15 cellular contexts compared by ENCODE assay signal in the genomic region with DNA sequence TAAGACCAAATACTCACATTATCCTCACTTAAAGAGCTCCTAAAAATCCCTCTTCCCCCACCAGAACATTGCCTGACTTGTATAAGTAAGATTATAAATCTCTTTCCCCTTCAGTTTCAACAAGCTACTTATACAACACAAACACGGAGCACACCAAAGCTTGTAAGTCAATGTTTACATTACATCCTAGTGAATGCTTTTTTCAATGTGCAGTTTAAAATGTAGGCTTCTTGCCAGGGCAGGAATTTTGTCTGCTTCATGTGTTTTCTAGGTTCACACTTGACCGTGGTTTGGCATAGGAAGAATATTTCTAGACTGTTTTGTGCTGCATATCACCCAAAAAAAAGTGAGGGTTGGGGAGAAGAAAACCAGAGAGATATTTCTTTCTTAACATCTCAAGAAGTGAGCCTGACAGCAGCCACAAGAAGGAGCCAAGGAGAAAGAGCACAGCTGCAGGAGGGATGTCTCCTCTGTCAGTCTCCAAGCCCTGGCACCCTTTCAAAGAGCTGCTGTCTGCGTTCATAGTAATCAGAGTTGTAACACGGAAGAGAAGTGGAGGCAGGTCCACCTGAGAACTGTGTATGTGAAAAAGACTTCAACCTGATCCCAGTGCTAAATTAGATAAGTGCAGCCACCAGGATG.
DNase-seq lines count a peak whose midpoint lies in the region; ATAC-seq, FAIRE-seq and TF ChIP-seq lines count a peak whose summit lies in the region.
"Had no signal": no experiment of that assay in that cellular context is flagged by ENCODE, and none has a peak within 500 bp of the region (broad histone marks: within the 10 kb centered on the region; RNA-seq: fewer than 3 reads in every experiment).

No MANE protein-coding gene starts in this region.

- no peak for FAIRE-seq in D721Med (lab: Jason Lieb, UNC)
- FAIRE-seq: GM12878 had no signal

- TF ChIP-seq CTCF in AG04449 (IDR thresholded peaks at IDR 0.05; ENCODE audit: insufficient read depth, low read length, missing control alignments), result no peak
- TF ChIP-seq CTCF in fibroblast of villous mesenchyme (IDR thresholded peaks at IDR 0.05; ENCODE audit: insufficient read depth, low read depth, low read length), result no peak
- TF ChIP-seq CTCF in ovary (IDR thresholded peaks at IDR 0.05), result no peak
- TF ChIP-seq CTCF in D721Med (IDR thresholded peaks at IDR 0.05; ENCODE audit: insufficient read depth, missing control alignments), result no peak

- 1 to 11% (median 8%) methylated on average over 4 of the region's 4 CpGs for WGBS in ovary, 3 donors

- H3K27ac ChIP-seq in ovary, result no peak overlapping the region

- no peaks in the 10 kb centered on the region for H3K9me3 ChIP-seq in ovary

- no peak for TF ChIP-seq POLR2A in ovary (IDR thresholded peaks at IDR 0.05)

- H3K36me3 ChIP-seq in ovary, result no peaks in the 10 kb centered on the region

- CTCF ChIA-PET in AG04449 (lab: Yijun Ruan, JAX), result interaction anchor here (0.9 to 1.8 kb wide), 4 partner anchors 9 to 45 kb away, joined by 3 to 5 read pairs (median 4); no protein-coding TSS in a partner anchor

- H3K27me3 ChIP-seq in ovary, result no peaks in the 10 kb centered on the region

- DNase-seq in AG04449 (ENCODE audit: low read depth, low spot score) (peak; percentile 10), H4 (ENCODE audit: low spot score) (peak; percentile 21), NCI-H748 (lab: John Stamatoyannopoulos, UW; ENCODE audit: unreplicated experiment) (peak; percentile 61), fibroblast of villous mesenchyme (ENCODE audit: low read depth) (peak; percentile 61), ovary (no peak), COLO829 (ENCODE audit: low spot score) (no peak), D721Med (ENCODE audit: insufficient read length, low spot score) (no peak)
- DNase-seq: activated CD4-positive, alpha-beta T cell treated with anti-CD3 and anti-CD28 coated beads, Interleukin-2, amount 50 U/mL, for 1 hour; activated naive CD4-positive, alpha-beta T cell treated with anti-CD3 and anti-CD28 coated beads, Interleukin-2, amount 10 ng/mL, durations not matched to agents 7 days and 5 days; CD4-positive, CD25-positive, alpha-beta regulatory T cell; NCI-H526 treated with DMSO at 0.1 percent for 48 hours; stimulated activated naive CD4-positive, alpha-beta T cell treated with Interleukin-2 at 50 U/mL for 16 hours; SW 1271 had no signal

- POLR2A ChIA-PET in AG04449 (lab: Yijun Ruan, JAX), result no interaction called here

- no peak for TF ChIP-seq EP300 in ovary (IDR thresholded peaks at IDR 0.05)

- H3K4me3 ChIP-seq in AG04449 (ENCODE audit: low read depth, low read length), result peak overlapping the region; percentile 21; the same call in 1 of the 2 replicates
- H3K4me3 ChIP-seq in fibroblast of villous mesenchyme (ENCODE audit: low read depth, low read length), result no peak overlapping the region
- no peak overlapping the region for H3K4me3 ChIP-seq in ovary
- H3K4me3 ChIP-seq: GM12878 had no signal

- ATAC-seq in GM18868 (IDR thresholded peaks at IDR 0.05; ENCODE audit: unreplicated experiment), result no peak
- ATAC-seq: GM12878 had no signal

- H3K4me1 ChIP-seq in ovary (ENCODE audit: insufficient read depth), result no peaks in the 10 kb centered on the region

- intact Hi-C loops in ovary (cut with DNase I), result no loop called here

Comparison
In these comparisons a context has a peak if more than half of its experiments do, and no peak if none do; other contexts are left out.
1. DNase-seq: peak in AG04449 (single experiment), H4 (single experiment), NCI-H748 (single experiment) and fibroblast of villous mesenchyme (single experiment); none in ovary (0 of 5), COLO829 (single experiment) and D721Med (single experiment).